In the genomic region with DNA sequence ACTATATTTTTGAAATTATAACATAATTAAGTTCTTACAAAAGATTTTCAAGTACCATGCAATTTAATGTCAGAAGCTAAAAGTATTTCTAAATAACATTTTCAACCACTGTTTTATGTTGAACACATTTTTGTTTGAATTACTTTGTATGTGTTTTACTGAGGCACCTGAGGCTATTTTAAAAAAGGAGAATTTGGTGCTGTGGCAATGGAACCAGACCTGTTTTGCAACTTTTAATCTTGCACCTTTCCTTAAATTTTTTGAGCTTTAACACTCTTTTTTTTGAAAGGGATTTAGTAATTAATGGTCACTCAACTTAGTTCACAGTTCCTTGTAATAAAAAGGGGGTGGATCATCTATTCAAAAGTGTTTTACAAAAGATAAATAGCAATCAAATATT, we compare ENCODE assay signal across 17 cellular contexts.
DNase-seq lines count a peak whose midpoint lies in the region; ATAC-seq and TF ChIP-seq lines count a peak whose summit lies in the region.
"Had no signal": no experiment of that assay in that cellular context is flagged by ENCODE, and none has a peak within 500 bp of the region (broad histone marks: within the 10 kb centered on the region; RNA-seq: fewer than 3 reads in every experiment).

No MANE protein-coding gene starts in this region.

- ATAC-seq in GM18517 (IDR thresholded peaks at IDR 0.05; ENCODE audit: unreplicated experiment) = no peak
- ATAC-seq: A549; CD8-positive, alpha-beta T cell had no signal

- H3K79me2 ChIP-seq in OCI-LY1 (ENCODE audit: insufficient read depth, low read length) (no peaks in the 10 kb centered on the region), osteoblast (ENCODE audit: insufficient read depth, low read length) (no peaks in the 10 kb centered on the region)

- no peak overlapping the region for H3K4me2 ChIP-seq in OCI-LY1 (ENCODE audit: low read length)
- no peak overlapping the region for H3K4me2 ChIP-seq in osteoblast (ENCODE audit: insufficient read depth, low read length)
- H3K4me2 ChIP-seq: A549; BLaER1 treated with 17β-estradiol and CSF1 and Interleukin-3, amounts not matched to agents 10 nM and 100 nM had no signal

- H3K9me3 ChIP-seq in OCI-LY1 (ENCODE audit: low read length) = no peaks in the 10 kb centered on the region
- peaks cover 4% of the 10 kb centered on the region for H3K9me3 ChIP-seq in osteoblast (ENCODE audit: low read depth, low read length)
- H3K9me3 ChIP-seq: A549; BLaER1 treated with 17β-estradiol and CSF1 and Interleukin-3, amounts not matched to agents 10 nM and 100 nM; Caco-2 had no signal

- H3K9me2 ChIP-seq in OCI-LY1 (ENCODE audit: low read depth, low read length) = no peaks in the 10 kb centered on the region; the same call in 1 of the 2 replicates

- intact Hi-C loops in posterior cingulate gyrus (cut with DNase I) = no loop called here

- H3K27me3 ChIP-seq in OCI-LY1 (ENCODE audit: insufficient read depth, low read length) (no peaks in the 10 kb centered on the region), osteoblast (ENCODE audit: insufficient read depth, low read length) (no peaks in the 10 kb centered on the region)
- H3K27me3 ChIP-seq: BLaER1 treated with 17β-estradiol and CSF1 and Interleukin-3, amounts not matched to agents 10 nM and 100 nM had no signal

- no peak overlapping the region for H3K4me3 ChIP-seq in OCI-LY1 (ENCODE audit: low read depth, low read length, poor library complexity, severe bottlenecking)
- no peak overlapping the region for H3K4me3 ChIP-seq in osteoblast (ENCODE audit: insufficient read depth, low read length)
- H3K4me3 ChIP-seq: A549; BLaER1 treated with 17β-estradiol and CSF1 and Interleukin-3, amounts not matched to agents 10 nM and 100 nM had no signal

- H3K9ac ChIP-seq in OCI-LY1 (ENCODE audit: low read length) = no peak overlapping the region
- H3K9ac ChIP-seq: BLaER1 treated with 17β-estradiol and CSF1 and Interleukin-3, amounts not matched to agents 10 nM and 100 nM had no signal

- no peaks in the 10 kb centered on the region for H3K36me3 ChIP-seq in OCI-LY1 (ENCODE audit: insufficient read depth, low read length)
- H3K36me3 ChIP-seq in osteoblast (ENCODE audit: insufficient read depth, low read length) = no peaks in the 10 kb centered on the region
- H3K36me3 ChIP-seq: BLaER1 treated with 17β-estradiol and CSF1 and Interleukin-3, amounts not matched to agents 10 nM and 100 nM had no signal

- H3F3A ChIP-seq in OCI-LY1 (ENCODE audit: insufficient read depth, low read length) = no peaks in the 10 kb centered on the region

- peak; percentile 9 for DNase-seq in left kidney (ENCODE audit: low read depth, low spot score)
- peak; percentile 62 for DNase-seq in osteoblast (ENCODE audit: insufficient read length, low spot score, missing footprints)
- DNase-seq in activated CD4-positive, alpha-beta T cell treated with anti-CD3 and anti-CD28 coated beads for 4 hours = no peak
- no peak for DNase-seq in posterior cingulate gyrus
- DNase-seq: AML-193; Caco-2; Calu3; CD4-positive, alpha-beta T cell; CD8-positive, alpha-beta T cell; DMS79 treated with DMSO at 0.1 percent for 48 hours; GF-D8 had no signal

- H2AFZ ChIP-seq in OCI-LY1 (ENCODE audit: low read length) = 0 out of 2 replicates have a peak overlapping the region, but pooled peaks have one; percentile 22
- H2AFZ ChIP-seq in osteoblast (ENCODE audit: low read length) = no peak overlapping the region

- H3K27ac ChIP-seq in OCI-LY1 (ENCODE audit: low read depth, low read length, poor library complexity, severe bottlenecking) = no peak overlapping the region
- no peak overlapping the region for H3K27ac ChIP-seq in osteoblast (ENCODE audit: low read depth, low read length)
- H3K27ac ChIP-seq: 22Rv1; A549; BLaER1 treated with 17β-estradiol and CSF1 and Interleukin-3, amounts not matched to agents 10 nM and 100 nM; C4-2B had no signal

- H3K4me1 ChIP-seq in OCI-LY1 (ENCODE audit: insufficient read depth, low read length, severe bottlenecking) (no peaks in the 10 kb centered on the region), osteoblast (ENCODE audit: insufficient read depth, low read length) (no peaks in the 10 kb centered on the region)
- H3K4me1 ChIP-seq: A549; BLaER1 treated with 17β-estradiol and CSF1 and Interleukin-3, amounts not matched to agents 10 nM and 100 nM; Caco-2 had no signal

- H4K20me1 ChIP-seq in OCI-LY1 (ENCODE audit: insufficient read depth, low read length) = no peaks in the 10 kb centered on the region
- H4K20me1 ChIP-seq in osteoblast (ENCODE audit: insufficient read depth, low read length) = no peaks in the 10 kb centered on the region
- H4K20me1 ChIP-seq: BLaER1 treated with 17β-estradiol and CSF1 and Interleukin-3, amounts not matched to agents 10 nM and 100 nM had no signal

- TF ChIP-seq CTCF in OCI-LY1 (IDR thresholded peaks at IDR 0.05; ENCODE audit: low read length) = no peak
- no peak for TF ChIP-seq CTCF in osteoblast (IDR thresholded peaks at IDR 0.05; ENCODE audit: extremely low read depth, low read depth, low read length)

Comparison
In these comparisons a context has a peak if more than half of its experiments do, and no peak if none do; other contexts are left out.
1. DNase-seq: peak in left kidney (single experiment) and osteoblast (single experiment); none in activated CD4-positive, alpha-beta T cell treated with anti-CD3 and anti-CD28 coated beads for 4 hours (0 of 2) and posterior cingulate gyrus (0 of 10).